ENCODE assay signal across 8 cellular contexts in genomic region chr10:29448756-29449592, GRCh38.
DNase-seq lines count a peak whose midpoint lies in the region; ATAC-seq, FAIRE-seq and TF ChIP-seq lines count a peak whose summit lies in the region.
"Not testable (repeated sequence)": the region's sequence is repeated elsewhere in the genome, so short reads cannot be mapped to it uniquely, and the experiment has no call there.

No MANE protein-coding gene starts in this region.

- DNase-seq in AG09319 (ENCODE audit: extremely low read depth, low read depth) (peak; percentile 19), NCI-H345 (lab: John Stamatoyannopoulos, UW) (peak; percentile 31), T47D (ENCODE audit: low read depth in 1 of 2, low spot score in 1 of 2) (peak; percentile 16 to 66)
- DNase-seq in stimulated activated CD4-positive, alpha-beta T cell treated with anti-CD3 and anti-CD28 coated beads, Interleukin-12 subunit alpha, Interleukin-12 subunit beta, amount 100 ng/mL, for 48 hours (ENCODE audit: low read depth in 2 of 3, low spot score in 1 of 3): peak; percentile 48 to 75 (median 73)

- FAIRE-seq in islet of Langerhans (lab: Jason Lieb, UNC): peak; percentile 36

- in situ Hi-C loops in T47D (cut with HindIII; ENCODE audit: low pct_unique_long_range_greater_than_20kb, low sequenced_read_pairs): not testable (repeated sequence)

- TF ChIP-seq CTCF in AG09319 (IDR thresholded peaks at IDR 0.05; ENCODE audit: low read depth, low read length): peak; percentile 56

- peak; percentile 84 for ATAC-seq in GM18909 (IDR thresholded peaks at IDR 0.05; ENCODE audit: poor library complexity, unreplicated experiment)
- peak; percentile 83 for ATAC-seq in HG03108 (IDR thresholded peaks at IDR 0.05; ENCODE audit: unreplicated experiment)
- peak; percentile 74 to 83 for ATAC-seq in activated CD4-positive, CD25-positive, alpha-beta regulatory T cell treated with anti-CD3 and anti-CD28 coated beads, Interleukin-2, amount 50 U/mL, for 24 hours

Comparison
In these comparisons a context has a peak if more than half of its experiments do, and no peak if none do; other contexts are left out.
1. Peak in every context shown above with its lines: DNase-seq and ATAC-seq.
2. DNase-seq: peak in every context shown above with its lines; median percentile 73 in stimulated activated CD4-positive, alpha-beta T cell treated with anti-CD3 and anti-CD28 coated beads, Interleukin-12 subunit alpha, Interleukin-12 subunit beta, amount 100 ng/mL, for 48 hours; 41 in T47D; 31 in NCI-H345; 19 in AG09319.